ENCODE assay signal across 24 cellular contexts in the genomic region with DNA sequence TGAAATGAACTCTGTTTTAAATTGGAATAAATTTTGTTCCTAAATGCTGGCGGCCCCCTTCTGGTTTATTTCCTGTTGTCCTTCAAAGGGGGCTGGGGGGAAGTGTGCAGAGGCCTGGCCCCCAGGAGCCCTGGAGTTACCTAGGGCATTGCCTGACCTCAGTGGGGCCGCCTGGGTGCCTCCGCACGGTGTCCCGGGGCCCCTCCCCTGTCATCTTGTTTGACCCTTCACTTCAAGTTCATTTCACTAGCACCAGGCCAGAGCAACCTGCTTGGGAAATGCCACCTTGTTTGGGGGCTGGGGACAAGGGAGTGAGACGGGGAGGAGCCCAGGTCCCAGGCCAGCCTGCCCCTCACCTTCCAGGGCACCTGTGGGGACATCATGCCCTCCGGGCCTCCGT. TPM values are rescaled to one million over a fixed set of nuclear protein-coding genes. Genes with fewer than 3 reads are reported as not detected.
"Had no signal": no experiment of that assay in that cellular context is flagged by ENCODE, and none has a peak within 500 bp of the region (broad histone marks: within the 10 kb centered on the region; RNA-seq: fewer than 3 reads in every experiment).

No MANE protein-coding gene starts in this region.

- H3K9me3 ChIP-seq: left lung, pancreas, sigmoid colon, thoracic aorta had no signal

- H3K27ac Mint-ChIP-seq: activated CD4-positive, alpha-beta memory T cell treated with anti-CD3 and anti-CD28 coated beads, Interleukin-2, amount 10 ng/mL, durations not matched to agents 7 days and 5 days; activated CD4-positive, alpha-beta T cell treated with anti-CD3 and anti-CD28 coated beads, Interleukin-2, amount 10 ng/mL, durations not matched to agents 24 days and 14 days; activated CD8-positive, alpha-beta memory T cell treated with anti-CD3 and anti-CD28 coated beads, Interleukin-2, amount 10 ng/mL, durations not matched to agents 7 days and 5 days had no signal

- H3K36me3 Mint-ChIP-seq: activated CD8-positive, alpha-beta memory T cell treated with anti-CD3 and anti-CD28 coated beads, Interleukin-2, amount 10 ng/mL, durations not matched to agents 7 days and 5 days; activated naive CD4-positive, alpha-beta T cell treated with anti-CD3 and anti-CD28 coated beads, Interleukin-2, amount 10 ng/mL, durations not matched to agents 7 days and 5 days; type B pancreatic cell had no signal

- H3K9me3 Mint-ChIP-seq: activated CD4-positive, alpha-beta memory T cell treated with anti-CD3 and anti-CD28 coated beads, Interleukin-2, amount 10 ng/mL, durations not matched to agents 7 days and 5 days; activated CD4-positive, alpha-beta T cell treated with anti-CD3 and anti-CD28 coated beads, Interleukin-2, amount 10 ng/mL, durations not matched to agents 24 days and 14 days; activated naive CD4-positive, alpha-beta T cell treated with anti-CD3 and anti-CD28 coated beads, Interleukin-2, amount 10 ng/mL, durations not matched to agents 7 days and 5 days had no signal

- ATAC-seq: activated CD4-positive, CD25-positive, alpha-beta regulatory T cell treated with anti-CD3 and anti-CD28 coated beads, Interleukin-2, amount 50 U/mL, for 24 hours; activated CD8-positive, alpha-beta memory T cell treated with anti-CD3 and anti-CD28 coated beads, Interleukin-2, amount 10 ng/mL, durations not matched to agents 7 days and 5 days had no signal

- H3K4me1 Mint-ChIP-seq: nephron had no signal

- DNase-seq: activated CD4-positive, alpha-beta memory T cell treated with anti-CD3 and anti-CD28 coated beads, Interleukin-2, amount 10 ng/mL, durations not matched to agents 7 days and 5 days; activated CD4-positive, alpha-beta T cell treated with anti-CD3 and anti-CD28 coated beads, Interleukin-2, amount 10 ng/mL, durations not matched to agents 24 days and 14 days; activated CD8-positive, alpha-beta memory T cell treated with anti-CD3 and anti-CD28 coated beads, Interleukin-2, amount 10 ng/mL, durations not matched to agents 7 days and 5 days; activated effector memory CD4-positive, alpha-beta T cell treated with anti-CD3 and anti-CD28 coated beads, Interleukin-2, amount 50 U/mL, for 16 hours; activated naive CD4-positive, alpha-beta T cell treated with anti-CD3 and anti-CD28 coated beads, Interleukin-2, amount 10 ng/mL, durations not matched to agents 7 days and 5 days; activated T-cell treated with anti-CD3 and anti-CD28 coated beads for 4 hours; amygdala; cortex of kidney; sigmoid colon; stimulated activated CD4-positive, alpha-beta T cell treated with anti-CD3 and anti-CD28 coated beads, Interleukin-15, amount 100 ng/mL, for 24 hours; stimulated activated CD8-positive, alpha-beta memory T cell treated with anti-CD3 and anti-CD28 coated beads, Interleukin-4, amount 100 ng/mL, for 48 hours; stimulated activated naive CD4-positive, alpha-beta T cell had no signal

- H3K27me3 Mint-ChIP-seq: activated CD4-positive, alpha-beta memory T cell treated with anti-CD3 and anti-CD28 coated beads, Interleukin-2, amount 10 ng/mL, durations not matched to agents 7 days and 5 days; activated CD8-positive, alpha-beta memory T cell treated with anti-CD3 and anti-CD28 coated beads, Interleukin-2, amount 10 ng/mL, durations not matched to agents 7 days and 5 days; type B pancreatic cell had no signal

- H3K4me2 ChIP-seq: smooth muscle cell had no signal

- H3K27ac ChIP-seq: epithelial cell of prostate, heart left ventricle, left lung, pancreas, sigmoid colon, thoracic aorta, VCaP had no signal

- H3K27me3 ChIP-seq: heart left ventricle, left lung, pancreas, sigmoid colon had no signal

- H3K4me3 ChIP-seq: heart left ventricle, left lung, pancreas, sigmoid colon, smooth muscle cell, thoracic aorta had no signal

- H3K4me1 ChIP-seq: pancreas, sigmoid colon had no signal

- H3K4me3 Mint-ChIP-seq: activated CD4-positive, alpha-beta memory T cell treated with anti-CD3 and anti-CD28 coated beads, Interleukin-2, amount 10 ng/mL, durations not matched to agents 7 days and 5 days; activated CD4-positive, alpha-beta T cell treated with anti-CD3 and anti-CD28 coated beads, Interleukin-2, amount 10 ng/mL, durations not matched to agents 24 days and 14 days; activated CD8-positive, alpha-beta memory T cell treated with anti-CD3 and anti-CD28 coated beads, Interleukin-2, amount 10 ng/mL, durations not matched to agents 7 days and 5 days; activated naive CD4-positive, alpha-beta T cell treated with anti-CD3 and anti-CD28 coated beads, Interleukin-2, amount 10 ng/mL, durations not matched to agents 7 days and 5 days; nephron; type B pancreatic cell had no signal

RNA-seq across cellular contexts. Expression of a gene that starts 54.6 kb away (rescaled TPM):
- total RNA-seq: cerebellum, fibroblast of villous mesenchyme, smooth muscle cell had no signal
- polyA plus RNA-seq: smooth muscle cell had no signal
